In the genomic region with DNA sequence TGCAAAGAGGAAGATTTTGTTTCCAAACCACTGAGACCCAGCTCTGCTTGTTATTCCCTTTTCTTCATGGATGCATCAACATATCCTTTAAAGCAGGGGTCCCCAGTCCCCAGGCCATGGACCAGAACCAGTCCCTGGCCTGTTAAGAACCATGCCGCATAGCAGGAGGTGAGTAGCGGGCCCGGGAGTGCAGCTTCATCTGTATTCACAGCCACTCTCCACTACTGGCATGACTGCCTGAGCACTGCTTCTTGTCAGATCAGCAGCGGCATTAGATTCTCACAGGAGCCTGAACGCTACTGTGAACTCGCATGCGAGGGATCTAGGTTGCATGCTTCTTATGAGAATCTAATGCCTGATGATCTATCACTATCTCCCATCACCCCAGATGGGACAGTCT, we compare ENCODE assay signal across 18 cellular contexts.
"Had no signal": no experiment of that assay in that cellular context is flagged by ENCODE, and none has a peak within 500 bp of the region (broad histone marks: within the 10 kb centered on the region; RNA-seq: fewer than 3 reads in every experiment).

No MANE protein-coding gene starts in this region.

- H3K27ac ChIP-seq: lower lobe of right lung, tibial nerve had no signal

- H3K27me3 Mint-ChIP-seq: activated CD4-positive, alpha-beta memory T cell treated with anti-CD3 and anti-CD28 coated beads for 36 hours; activated naive CD4-positive, alpha-beta T cell treated with anti-CD3 and anti-CD28 coated beads, Interleukin-2, amount 50 U/mL, for 24 hours; effector memory CD8-positive, alpha-beta T cell had no signal

- ATAC-seq: activated CD4-positive, CD25-positive, alpha-beta regulatory T cell treated with anti-CD3 and anti-CD28 coated beads, Interleukin-2, amount 50 U/mL, for 24 hours; activated naive CD8-positive, alpha-beta T cell treated with anti-CD3 and anti-CD28 coated beads, Interleukin-2, amount 50 U/mL, for 24 hours; activated T-cell treated with anti-CD3 and anti-CD28 coated beads, Interleukin-2, amount 50 U/mL, for 4 hours; effector memory CD8-positive, alpha-beta T cell; heart right ventricle; left lung; lower lobe of right lung; right cardiac atrium had no signal

- H3K27ac Mint-ChIP-seq: activated naive CD4-positive, alpha-beta T cell treated with anti-CD3 and anti-CD28 coated beads, Interleukin-2, amount 50 U/mL, for 24 hours; activated naive CD8-positive, alpha-beta T cell treated with anti-CD3 and anti-CD28 coated beads, Interleukin-2, amount 50 U/mL, for 24 hours had no signal

- H3K9me3 ChIP-seq: heart right ventricle, left lung, lower lobe of right lung, tibial nerve had no signal

- DNase-seq: activated CD4-positive, alpha-beta memory T cell treated with anti-CD3 and anti-CD28 coated beads for 36 hours; activated CD4-positive, alpha-beta T cell treated with anti-CD3 and anti-CD28 coated beads for 48 hours; activated CD8-positive, alpha-beta memory T cell treated with anti-CD3 and anti-CD28 coated beads, Interleukin-2, amount 50 U/mL, for 48 hours; activated naive CD8-positive, alpha-beta T cell treated with anti-CD3 and anti-CD28 coated beads, Interleukin-2, amount 50 U/mL, for 24 hours; activated T-cell treated with anti-CD3 and anti-CD28 coated beads, Interleukin-2, amount 50 U/mL, for 4 hours; cortex of kidney; effector memory CD8-positive, alpha-beta T cell; heart right ventricle; kidney glomerular epithelial cell; left lung; lower lobe of right lung; right cardiac atrium; stimulated activated CD4-positive, alpha-beta T cell treated with anti-CD3 and anti-CD28 coated beads, Interleukin-15, amount 100 ng/mL, for 24 hours; stimulated activated CD4-positive, alpha-beta T cell treated with anti-CD3 and anti-CD28 coated beads, Interleukin-2, amount 100 ng/mL, for 24 hours had no signal

- H3K36me3 Mint-ChIP-seq: activated CD4-positive, alpha-beta memory T cell treated with anti-CD3 and anti-CD28 coated beads for 36 hours; activated naive CD4-positive, alpha-beta T cell treated with anti-CD3 and anti-CD28 coated beads, Interleukin-2, amount 50 U/mL, for 24 hours had no signal

- H3K36me3 ChIP-seq: heart right ventricle, left lung, lower lobe of right lung, tibial nerve had no signal

- H3K4me3 Mint-ChIP-seq: activated CD4-positive, alpha-beta memory T cell treated with anti-CD3 and anti-CD28 coated beads for 36 hours; activated T-cell treated with anti-CD3 and anti-CD28 coated beads, Interleukin-2, amount 50 U/mL, for 4 hours had no signal

- H3K4me3 ChIP-seq: heart right ventricle, left lung, lower lobe of right lung, tibial nerve had no signal

- H3K9me3 Mint-ChIP-seq: activated CD4-positive, alpha-beta memory T cell treated with anti-CD3 and anti-CD28 coated beads for 36 hours; activated naive CD4-positive, alpha-beta T cell treated with anti-CD3 and anti-CD28 coated beads, Interleukin-2, amount 50 U/mL, for 24 hours; activated naive CD8-positive, alpha-beta T cell treated with anti-CD3 and anti-CD28 coated beads, Interleukin-2, amount 50 U/mL, for 24 hours; activated T-cell treated with anti-CD3 and anti-CD28 coated beads, Interleukin-2, amount 50 U/mL, for 4 hours; activated T-helper 2 cell treated with anti-CD3 and anti-CD28 coated beads, Interferon-gamma antibody, Interleukin-2, Interleukin-4, amounts not matched to agents 10 μg/mL and 5 μg/mL and 100 μg/mL, durations not matched to agents 14 hours and 24 hours and 36 hours; effector memory CD8-positive, alpha-beta T cell had no signal

- H3K27me3 ChIP-seq: heart right ventricle, left lung, tibial nerve had no signal
